ENCODE assay signal across 17 cellular contexts in the genomic region with DNA sequence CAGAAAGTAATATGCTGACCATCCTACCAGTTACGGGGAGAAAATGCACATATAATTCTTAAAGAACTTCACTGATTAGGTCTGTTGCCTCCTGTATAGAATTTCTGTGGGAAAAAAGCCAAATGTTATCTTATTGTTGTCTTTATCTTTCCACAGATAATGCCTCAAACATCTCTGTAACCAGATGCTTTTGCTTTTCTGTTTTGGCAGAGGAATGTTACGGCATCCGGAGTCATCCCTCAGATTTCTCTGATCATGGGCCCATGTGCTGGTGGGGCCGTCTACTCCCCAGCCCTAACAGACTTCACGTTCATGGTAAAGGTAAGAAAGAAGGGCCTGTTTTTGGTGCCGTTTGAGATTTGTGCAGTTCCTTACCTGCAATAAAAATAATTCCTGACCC. TPM values are rescaled to one million over a fixed set of nuclear protein-coding genes. Genes with fewer than 3 reads are reported as not detected.
DNase-seq lines count a peak whose midpoint lies in the region; ATAC-seq, FAIRE-seq and TF ChIP-seq lines count a peak whose summit lies in the region.
"Had no signal": no experiment of that assay in that cellular context is flagged by ENCODE, and none has a peak within 500 bp of the region (broad histone marks: within the 10 kb centered on the region; RNA-seq: fewer than 3 reads in every experiment).

No MANE protein-coding gene starts in this region.

- TF ChIP-seq POLR2A in IMR-90 (IDR thresholded peaks at IDR 0.05; ENCODE audit: low read depth, low read length) = no peak

- H4K91ac ChIP-seq in IMR-90 (ENCODE audit: insufficient read depth, low read depth, low read length) (no peak overlapping the region), trophoblast cell (ENCODE audit: low read depth, low read length) (no peak overlapping the region)

- H3K4me3 ChIP-seq in IMR-90 (ENCODE audit: insufficient read depth, low read depth, low read length) (no peak overlapping the region), brain microvascular endothelial cell (ENCODE audit: low read depth, low read length) (no peak overlapping the region), mesendoderm (ENCODE audit: low read length) (no peak overlapping the region), trophoblast cell (ENCODE audit: low read depth, low read length) (no peak overlapping the region), kidney (ENCODE audit: low read length in 2 of 2) (no peak overlapping the region)
- H3K4me3 ChIP-seq in CD4-positive, alpha-beta memory T cell (ENCODE audit: low read length in 2 of 2) = no peak overlapping the region
- H3K4me3 ChIP-seq: BLaER1 treated with 17β-estradiol and CSF1 and Interleukin-3, amounts not matched to agents 10 nM and 100 nM; GM23248 had no signal

- H3K4me3 Mint-ChIP-seq in activated T-cell treated with anti-CD3 and anti-CD28 coated beads, Interleukin-2, amount 50 U/mL, for 4 hours = no peak overlapping the region
- no peak overlapping the region for H3K4me3 Mint-ChIP-seq in CD4-positive, alpha-beta memory T cell
- H3K4me3 Mint-ChIP-seq: CD4-positive, CD25-positive, alpha-beta regulatory T cell had no signal

- H3K27me3 Mint-ChIP-seq in activated T-cell treated with anti-CD3 and anti-CD28 coated beads, Interleukin-2, amount 50 U/mL, for 4 hours (ENCODE audit: low read depth) = no peaks in the 10 kb centered on the region
- H3K27me3 Mint-ChIP-seq in CD4-positive, alpha-beta memory T cell = no peaks in the 10 kb centered on the region
- H3K27me3 Mint-ChIP-seq: CD4-positive, CD25-positive, alpha-beta regulatory T cell had no signal

- H3K14ac ChIP-seq in IMR-90 (replicated peaks; ENCODE audit: low read depth, low read length) (no peak overlapping the region), trophoblast cell (ENCODE audit: low read length) (no peak overlapping the region)

- no peaks in the 10 kb centered on the region for H3K79me2 ChIP-seq in mesendoderm (ENCODE audit: control insufficient read depth, insufficient read depth, low read length)
- H3K79me2 ChIP-seq in trophoblast cell (ENCODE audit: control insufficient read depth, insufficient read depth, low read length, poor library complexity) = no peaks in the 10 kb centered on the region

- CTCF ChIA-PET in IMR-90 (lab: Yijun Ruan, JAX) = no interaction called here
- CTCF ChIA-PET in CD4-positive, alpha-beta memory T cell (lab: Charles Lee; ENCODE audit: partially characterized antibody) = no interaction called here

- DNase-seq in IMR-90 (peak; percentile 50), brain microvascular endothelial cell (peak; percentile 40), mesendoderm (peak; percentile 54), trophoblast cell (peak; percentile 33 to 60), kidney (no peak)
- DNase-seq in activated T-cell treated with anti-CD3 and anti-CD28 coated beads, Interleukin-2, amount 50 U/mL, for 4 hours = no peak
- no peak for DNase-seq in activated T-cell treated with anti-CD3 and anti-CD28 coated beads, Interleukin-2, amount 50 U/mL, for 48 hours
- no peak for DNase-seq in CD4-positive, alpha-beta memory T cell
- DNase-seq: ACHN; CD4-positive, CD25-positive, alpha-beta regulatory T cell; DMS79; GF-D8; GM23248 had no signal

- no peaks in the 10 kb centered on the region for H4K20me1 ChIP-seq in IMR-90 (ENCODE audit: insufficient read depth, low read length)
- H4K20me1 ChIP-seq: BLaER1 treated with 17β-estradiol and CSF1 and Interleukin-3, amounts not matched to agents 10 nM and 100 nM had no signal

- peaks cover 9% of the 10 kb centered on the region for H3K4me1 Mint-ChIP-seq in activated T-cell treated with anti-CD3 and anti-CD28 coated beads, Interleukin-2, amount 50 U/mL, for 4 hours (ENCODE audit: low read depth)
- H3K4me1 Mint-ChIP-seq in CD4-positive, alpha-beta memory T cell = peaks cover 0 to 15% (median 12%) of the 10 kb centered on the region in 4 donors

- TF ChIP-seq CTCF in IMR-90 (conservative IDR thresholded peaks at IDR 0.05; ENCODE audit: low read depth, low read length) (no peak), brain microvascular endothelial cell (IDR thresholded peaks at IDR 0.05; ENCODE audit: low read depth, low read length, missing control alignments) (no peak), kidney (IDR thresholded peaks at IDR 0.05; ENCODE audit: borderline replicate concordance, extremely low read depth, insufficient read depth) (no peak)

- POLR2A ChIA-PET in IMR-90 (lab: Charles Lee; ENCODE audit: unreplicated experiment) = no interaction called here
- POLR2A ChIA-PET in CD4-positive, alpha-beta memory T cell (lab: Charles Lee; ENCODE audit: partially characterized antibody) = no interaction called here

- no peak overlapping the region for H2AFZ ChIP-seq in IMR-90 (replicated peaks; ENCODE audit: low read length, poor library complexity)
- no peak overlapping the region for H2AFZ ChIP-seq in trophoblast cell (ENCODE audit: insufficient read depth, low read length, poor library complexity)
- H2AFZ ChIP-seq: GM23248 had no signal

- H3K36me3 Mint-ChIP-seq in activated T-cell treated with anti-CD3 and anti-CD28 coated beads, Interleukin-2, amount 50 U/mL, for 4 hours (ENCODE audit: insufficient read depth) = peaks cover 52% of the 10 kb centered on the region
- peaks cover 70 to 78% of the 10 kb centered on the region in 2 donors for H3K36me3 Mint-ChIP-seq in CD4-positive, alpha-beta memory T cell

- ATAC-seq in IMR-90 (ENCODE audit: low read depth) = peak; percentile 54
- ATAC-seq in activated T-cell treated with anti-CD3 and anti-CD28 coated beads, Interleukin-2, amount 50 U/mL, for 4 hours = no peak
- ATAC-seq: HCT116 had no signal

- no peak overlapping the region for H3K56ac ChIP-seq in IMR-90 (ENCODE audit: extremely low read depth, insufficient read depth, low read length)
- no peak overlapping the region for H3K56ac ChIP-seq in mesendoderm (ENCODE audit: low read length)

- no peak overlapping the region for H3K4me2 ChIP-seq in IMR-90 (ENCODE audit: low read depth, low read length)
- no peak overlapping the region for H3K4me2 ChIP-seq in mesendoderm (ENCODE audit: low read length)
- H3K4me2 ChIP-seq in trophoblast cell (ENCODE audit: low read length) = no peak overlapping the region

- no peak overlapping the region for H2BK15ac ChIP-seq in IMR-90 (ENCODE audit: low read depth, low read length)
- no peak overlapping the region for H2BK15ac ChIP-seq in mesendoderm (replicated peaks; ENCODE audit: low read depth)

- dilution Hi-C loops in IMR-90 (cut with HindIII; ENCODE audit: low sequenced_read_pairs, unreplicated experiment) = no loop called here

- no peak overlapping the region for H2BK12ac ChIP-seq in trophoblast cell (ENCODE audit: low read length)

- no peak overlapping the region for H3K18ac ChIP-seq in IMR-90 (ENCODE audit: low read depth, low read length)
- H3K18ac ChIP-seq in mesendoderm (ENCODE audit: low read length) = no peak overlapping the region
- no peak overlapping the region for H3K18ac ChIP-seq in trophoblast cell (ENCODE audit: low read length)

- intact Hi-C loops in IMR-90 (cut with micrococcal nuclease) = no loop called here
- intact Hi-C loops in kidney (cut with DNase I) = no loop called here
- intact Hi-C loops in CD4-positive, alpha-beta memory T cell (cut with micrococcal nuclease) = no loop called here

- H2AK9ac ChIP-seq in IMR-90 (replicated peaks; ENCODE audit: low read depth, low read length, poor library complexity) = no peak overlapping the region

- no peaks in the 10 kb centered on the region for H3K9me1 ChIP-seq in IMR-90 (ENCODE audit: insufficient read depth, low read length)

- H3K36me3 ChIP-seq in IMR-90 (ENCODE audit: control insufficient read depth, insufficient read depth, low read length) = peaks cover 6% of the 10 kb centered on the region
- H3K36me3 ChIP-seq in brain microvascular endothelial cell (replicated peaks) = peaks cover 2% of the 10 kb centered on the region
- no peaks in the 10 kb centered on the region for H3K36me3 ChIP-seq in mesendoderm (ENCODE audit: control insufficient read depth, insufficient read depth, low read length)
- peaks cover 1 to 3% of the 10 kb centered on the region in 2 experiments for H3K36me3 ChIP-seq in trophoblast cell (ENCODE audit: control insufficient read depth in 1 of 2, insufficient read depth in 2 of 2, low read length in 2 of 2)
- peaks cover 12 to 13% of the 10 kb centered on the region in 2 donors for H3K36me3 ChIP-seq in kidney (ENCODE audit: control insufficient read depth in 1 of 2, insufficient read depth in 2 of 2, low read length in 2 of 2)
- H3K36me3 ChIP-seq in CD4-positive, alpha-beta memory T cell (ENCODE audit: insufficient read depth, low read length) = peaks cover 13% of the 10 kb centered on the region

- H2BK20ac ChIP-seq in IMR-90 (ENCODE audit: low read depth, low read length) = no peak overlapping the region

- H2BK5ac ChIP-seq in IMR-90 (ENCODE audit: low read depth, low read length, poor library complexity, severe bottlenecking) (no peak overlapping the region), mesendoderm (ENCODE audit: low read length) (no peak overlapping the region), trophoblast cell (ENCODE audit: low read depth, low read length, poor library complexity) (no peak overlapping the region)

- no peak overlapping the region for H3K27ac Mint-ChIP-seq in CD4-positive, alpha-beta memory T cell

- no TSS peak for BruUV-seq in IMR-90 (replicated peaks; lab: Mats Ljungman, UMichigan)

- H3K27me3 ChIP-seq in IMR-90 (ENCODE audit: control insufficient read depth, insufficient read depth, low read length) = no peaks in the 10 kb centered on the region
- H3K27me3 ChIP-seq in brain microvascular endothelial cell (replicated peaks) = no peaks in the 10 kb centered on the region
- H3K27me3 ChIP-seq in mesendoderm (ENCODE audit: insufficient read depth, low read length, poor library complexity) = no peaks in the 10 kb centered on the region
- no peaks in the 10 kb centered on the region for H3K27me3 ChIP-seq in trophoblast cell (ENCODE audit: insufficient read depth, low read length)
- H3K27me3 ChIP-seq in CD4-positive, alpha-beta memory T cell (ENCODE audit: insufficient read depth, low read length) = no peaks in the 10 kb centered on the region
- H3K27me3 ChIP-seq: BLaER1 treated with 17β-estradiol and CSF1 and Interleukin-3, amounts not matched to agents 10 nM and 100 nM had no signal

- H3K4ac ChIP-seq in IMR-90 (ENCODE audit: low read depth, low read length) (no peak overlapping the region), mesendoderm (ENCODE audit: low read depth, low read length) (no peak overlapping the region), trophoblast cell (ENCODE audit: low read depth, low read length) (no peak overlapping the region)

- TF ChIP-seq RAD21 in IMR-90 (IDR thresholded peaks at IDR 0.05; ENCODE audit: low read length) = no peak

- H3K9me3 Mint-ChIP-seq in activated T-cell treated with anti-CD3 and anti-CD28 coated beads, Interleukin-2, amount 50 U/mL, for 4 hours = peaks cover 20% of the 10 kb centered on the region
- peaks cover 1 to 22% (median 16%) of the 10 kb centered on the region in 8 donors for H3K9me3 Mint-ChIP-seq in CD4-positive, alpha-beta memory T cell

- H3K9me3 ChIP-seq in IMR-90 (ENCODE audit: control insufficient read depth, insufficient read depth, low read length) (peaks cover 10% of the 10 kb centered on the region), trophoblast cell (ENCODE audit: insufficient read depth, low read depth, low read length) (no peaks in the 10 kb centered on the region), kidney (ENCODE audit: control insufficient read depth in 1 of 2, low read length in 2 of 2) (peaks cover 0 to 16% of the 10 kb centered on the region in 2 donors)
- H3K9me3 ChIP-seq in CD4-positive, alpha-beta memory T cell (ENCODE audit: control insufficient read depth in 1 of 2, low read length in 2 of 2) = no peaks in the 10 kb centered on the region

- H3K27ac ChIP-seq in IMR-90 (ENCODE audit: insufficient read depth, low read length) (no peak overlapping the region), brain microvascular endothelial cell (no peak overlapping the region), mesendoderm (ENCODE audit: low read depth, low read length) (no peak overlapping the region), trophoblast cell (ENCODE audit: low read depth, low read length) (no peak overlapping the region), kidney (ENCODE audit: low read depth in 2 of 2, low read length in 2 of 2) (no peak overlapping the region)
- no peak overlapping the region for H3K27ac ChIP-seq in CD4-positive, alpha-beta memory T cell (ENCODE audit: low read depth, low read length)
- H3K27ac ChIP-seq: BLaER1 treated with 17β-estradiol and CSF1 and Interleukin-3, amounts not matched to agents 10 nM and 100 nM; GM23248; HL-60 had no signal

- in situ Hi-C loops in IMR-90 (cut with MboI; ENCODE audit: low sequenced_read_pairs) = no loop called here
- in situ Hi-C loops in brain microvascular endothelial cell (cut with HindIII; ENCODE audit: low pct_ligation_motif_present, low sequenced_read_pairs) = no loop called here

- H3K4me1 ChIP-seq in IMR-90 (ENCODE audit: control insufficient read depth, insufficient read depth, low read length) = peaks cover 9% of the 10 kb centered on the region
- peaks cover 3% of the 10 kb centered on the region for H3K4me1 ChIP-seq in mesendoderm (ENCODE audit: control insufficient read depth, low read depth, low read length)
- H3K4me1 ChIP-seq in trophoblast cell (ENCODE audit: control insufficient read depth in 1 of 2, insufficient read depth in 2 of 2, low read length in 2 of 2) = no peaks in the 10 kb centered on the region
- no peaks in the 10 kb centered on the region for H3K4me1 ChIP-seq in kidney (ENCODE audit: control insufficient read depth in 1 of 2, insufficient read depth in 1 of 2, low read depth in 1 of 2, low read length in 2 of 2)
- H3K4me1 ChIP-seq in CD4-positive, alpha-beta memory T cell (ENCODE audit: insufficient read depth, low read length) = no peaks in the 10 kb centered on the region

- H4K12ac ChIP-seq in trophoblast cell (ENCODE audit: low read depth, low read length) = no peak overlapping the region

- H3K79me1 ChIP-seq in IMR-90 (ENCODE audit: low read depth in 1 of 2, low read length in 2 of 2) (peaks cover 3 to 6% of the 10 kb centered on the region in 2 experiments; a peak in 2 of 4 replicates), mesendoderm (ENCODE audit: low read length) (no peaks in the 10 kb centered on the region), trophoblast cell (ENCODE audit: low read length) (no peaks in the 10 kb centered on the region)

- H2AK5ac ChIP-seq in IMR-90 (ENCODE audit: low read depth, low read length) (no peak overlapping the region), mesendoderm (ENCODE audit: low read length) (no peak overlapping the region), trophoblast cell (ENCODE audit: low read length) (no peak overlapping the region)

- no CpG with 5 or more reads among the region's 6 CpGs for WGBS in IMR-90 (ENCODE audit: extremely low coverage in 2 of 2, insufficient read length in 1 of 2), 2 experiments
- WGBS in mesendoderm (ENCODE audit: extremely low coverage, insufficient coverage, low lambda C conversion rate) = no CpG with 5 or more reads among the region's 6 CpGs
- WGBS in trophoblast cell (ENCODE audit: extremely low coverage, insufficient coverage, insufficient read length) = no CpG with 5 or more reads among the region's 6 CpGs

- H4K5ac ChIP-seq in IMR-90 (ENCODE audit: low read depth, low read length) = no peak overlapping the region
- H4K5ac ChIP-seq in mesendoderm (ENCODE audit: low read length) = no peak overlapping the region

- no peak for FAIRE-seq in kidney (lab: Jason Lieb, UNC)
- FAIRE-seq: H54 had no signal

- H4K8ac ChIP-seq in IMR-90 (ENCODE audit: low read depth in 2 of 2, low read length in 2 of 2) (no peak overlapping the region), mesendoderm (ENCODE audit: low read depth, low read length) (no peak overlapping the region), trophoblast cell (ENCODE audit: low read depth, low read length) (no peak overlapping the region)

- no peak overlapping the region for H3K23ac ChIP-seq in IMR-90 (ENCODE audit: low read depth, low read length)
- H3K23ac ChIP-seq in mesendoderm (ENCODE audit: low read length) = no peak overlapping the region
- H3K23ac ChIP-seq in trophoblast cell (ENCODE audit: low read length) = no peak overlapping the region

- no peak overlapping the region for H2BK120ac ChIP-seq in IMR-90 (ENCODE audit: low read depth, low read length)
- H2BK120ac ChIP-seq in mesendoderm (ENCODE audit: low read depth, low read length) = no peak overlapping the region
- H2BK120ac ChIP-seq in trophoblast cell (ENCODE audit: insufficient read depth, low read length, poor library complexity) = no peak overlapping the region

- H3K9ac ChIP-seq in IMR-90 (ENCODE audit: low read depth, low read length) = no peak overlapping the region
- H3K9ac ChIP-seq in mesendoderm (ENCODE audit: low read length) = no peak overlapping the region
- H3K9ac ChIP-seq in trophoblast cell (ENCODE audit: low read length) = no peak overlapping the region
- no peak overlapping the region for H3K9ac ChIP-seq in kidney (ENCODE audit: low read length in 2 of 2)
- H3K9ac ChIP-seq: BLaER1 treated with 17β-estradiol and CSF1 and Interleukin-3, amounts not matched to agents 10 nM and 100 nM; GM23248 had no signal

RNA-seq across cellular contexts. Expression of a gene that starts 33.5 kb away (rescaled TPM):
- total RNA-seq in IMR-90 (2012; rRNA removed) = 63.6 and 76.2 TPM in 2 replicates
- 37.3 and 40.5 TPM in 2 replicates for polyA plus RNA-seq in IMR-90 (2012; rRNA removed)
- 26.1 and 27.1 TPM in 2 replicates for polyA plus RNA-seq in IMR-90 (2012; cell fraction: cytosol; rRNA removed)
- polyA plus RNA-seq in IMR-90 (2012; cell fraction: nucleus; rRNA removed; ENCODE audit: low replicate concordance) = 15.2 and 19.3 TPM in 2 replicates
- 34.5 TPM for polyA plus RNA-seq in mesendoderm (2013, experiment 1 of 2)
- polyA plus RNA-seq in mesendoderm (2013, experiment 2 of 2) = 34.2 TPM
- 19.3 and 19.7 TPM in 2 replicates for polyA plus RNA-seq in trophoblast cell (2013)
- 37.1 TPM for total RNA-seq in kidney
- polyA plus RNA-seq in kidney (ENCODE audit: insufficient read depth, low read depth, low replicate concordance) = 90.0 TPM
- 10 to 100 TPM; 31.2 to 40.5 (median 38.5) TPM for total RNA-seq in activated T-cell treated with anti-CD3 and anti-CD28 coated beads, Interleukin-2, amount 50 U/mL, for 4 hours
- 10 to 100 TPM; 12.1 to 12.4 TPM for total RNA-seq in CD4-positive, alpha-beta memory T cell
- polyA plus RNA-seq in CD4-positive, alpha-beta memory T cell = 10 to 100 TPM; 26.3 to 47.1 TPM

Comparison
In these comparisons a context has a peak if more than half of its experiments do, and no peak if none do; other contexts are left out.
1. DNase-seq: peak in IMR-90 (single experiment), brain microvascular endothelial cell (single experiment), mesendoderm (single experiment) and trophoblast cell (2 of 2); none in kidney (single experiment), activated T-cell treated with anti-CD3 and anti-CD28 coated beads, Interleukin-2, amount 50 U/mL, for 4 hours (single experiment), activated T-cell treated with anti-CD3 and anti-CD28 coated beads, Interleukin-2, amount 50 U/mL, for 48 hours (0 of 2) and CD4-positive, alpha-beta memory T cell (0 of 5).